In genomic region chr1:93179886-93180722, GRCh38 we compare ENCODE assay signal across 8 cellular contexts. TPM values are rescaled to one million over a fixed set of nuclear protein-coding genes. Genes with fewer than 3 reads are reported as not detected.
DNase-seq lines count a peak whose midpoint lies in the region; ATAC-seq lines count a peak whose summit lies in the region.

Gene TMED5, minus strand, starts transcription at chr1:93180413. Its CDS starts 171 bp downstream, at chr1:93180242.

- H3K4me1 ChIP-seq in CD4-positive, CD25-positive, alpha-beta regulatory T cell (ENCODE audit: control insufficient read depth, insufficient read depth, low read length, poor library complexity, severe bottlenecking): peaks cover 36% of the 10 kb centered on the region

- H3K27me3 ChIP-seq in CD4-positive, CD25-positive, alpha-beta regulatory T cell (ENCODE audit: control insufficient read depth, insufficient read depth, low read length): no peaks in the 10 kb centered on the region

- peak within 1 kb of the TSS; percentile 97 for H3K4me3 ChIP-seq in CD4-positive, CD25-positive, alpha-beta regulatory T cell (ENCODE audit: low read depth, low read length)

- H3K27ac Mint-ChIP-seq in CD4-positive, CD25-positive, alpha-beta regulatory T cell: peak within 1 kb of the TSS; percentile 95 to 96 (median 96)
- peak within 1 kb of the TSS; percentile 100 for H3K27ac Mint-ChIP-seq in dendritic cell treated with granulocyte-macrophage colony-stimulating factor and Interleukin-4, amounts not matched to agents 40 ng/mL and 50 ng/mL, for 4 days

- H3K36me3 ChIP-seq in CD4-positive, CD25-positive, alpha-beta regulatory T cell (ENCODE audit: control insufficient read depth, insufficient read depth, low read length): peaks cover 12% of the 10 kb centered on the region

- H3K27me3 Mint-ChIP-seq in CD4-positive, CD25-positive, alpha-beta regulatory T cell: peaks cover 4% of the 10 kb centered on the region
- no peaks in the 10 kb centered on the region for H3K27me3 Mint-ChIP-seq in dendritic cell treated with granulocyte-macrophage colony-stimulating factor and Interleukin-4, amounts not matched to agents 40 ng/mL and 50 ng/mL, for 4 days

- H3K4me1 Mint-ChIP-seq in CD4-positive, CD25-positive, alpha-beta regulatory T cell: peaks cover 32 to 59% (median 43%) of the 10 kb centered on the region in 4 donors
- H3K4me1 Mint-ChIP-seq in dendritic cell treated with granulocyte-macrophage colony-stimulating factor and Interleukin-4, amounts not matched to agents 40 ng/mL and 50 ng/mL, for 4 days (ENCODE audit: low read depth): peaks cover 47% of the 10 kb centered on the region

- H3K9me3 ChIP-seq in CD4-positive, CD25-positive, alpha-beta regulatory T cell (ENCODE audit: control insufficient read depth in 2 of 2, low read length in 2 of 2): no peaks in the 10 kb centered on the region

- peak within 1 kb of the TSS; percentile 92 to 99 (median 93) for H3K4me3 Mint-ChIP-seq in CD4-positive, CD25-positive, alpha-beta regulatory T cell
- H3K4me3 Mint-ChIP-seq in dendritic cell treated with granulocyte-macrophage colony-stimulating factor and Interleukin-4, amounts not matched to agents 40 ng/mL and 50 ng/mL, for 4 days: peak within 1 kb of the TSS; percentile 95

- ATAC-seq in CD4-positive, CD25-positive, alpha-beta regulatory T cell (ENCODE audit: low read depth in 2 of 2): peak; percentile 83 to 87
- ATAC-seq in GM19395 (IDR thresholded peaks at IDR 0.05; ENCODE audit: unreplicated experiment): peak; percentile 86
- peak; percentile 76 for ATAC-seq in HG03565 (IDR thresholded peaks at IDR 0.05; ENCODE audit: unreplicated experiment)
- ATAC-seq in left lobe of liver: peak; percentile 92

- no peaks in the 10 kb centered on the region for H3K9me3 Mint-ChIP-seq in CD4-positive, CD25-positive, alpha-beta regulatory T cell
- no peaks in the 10 kb centered on the region for H3K9me3 Mint-ChIP-seq in dendritic cell treated with granulocyte-macrophage colony-stimulating factor and Interleukin-4, amounts not matched to agents 40 ng/mL and 50 ng/mL, for 4 days

- peak; percentile 95 to 98 (median 97) for DNase-seq in CD4-positive, CD25-positive, alpha-beta regulatory T cell
- DNase-seq in NCI-H748 treated with DMSO at 0.1 percent for 48 hours (lab: John Stamatoyannopoulos, UW) (peak; percentile 83), left lobe of liver (ENCODE audit: low spot score) (peak; percentile 98)
- peak; percentile 86 to 95 for DNase-seq in activated CD4-positive, alpha-beta T cell treated with anti-CD3 and anti-CD28 coated beads, Interleukin-2, amount 50 U/mL, for 24 hours (ENCODE audit: low read depth in 1 of 2, low spot score in 1 of 2)
- peak; percentile 92 for DNase-seq in stimulated activated CD4-positive, alpha-beta T cell treated with anti-CD3 and anti-CD28 coated beads, Interleukin-2, amount 100 ng/mL, for 4 hours (ENCODE audit: low read depth)

- peaks cover 10% of the 10 kb centered on the region for H3K36me3 Mint-ChIP-seq in CD4-positive, CD25-positive, alpha-beta regulatory T cell
- peaks cover 37% of the 10 kb centered on the region for H3K36me3 Mint-ChIP-seq in dendritic cell treated with granulocyte-macrophage colony-stimulating factor and Interleukin-4, amounts not matched to agents 40 ng/mL and 50 ng/mL, for 4 days (ENCODE audit: low read depth)

- intact Hi-C loops in dendritic cell treated with granulocyte-macrophage colony-stimulating factor and Interleukin-4, amounts not matched to agents 40 ng/mL and 50 ng/mL, for 4 days (cut with micrococcal nuclease): loop anchor here (1.0 to 5.0 kb wide), 2 partner anchors 101 to 167 kb away; partner anchors contain the start of genes DR1 and MTF2

- H3K27ac ChIP-seq in CD4-positive, CD25-positive, alpha-beta regulatory T cell (ENCODE audit: insufficient read depth, low read length, poor library complexity, severe bottlenecking): peak within 1 kb of the TSS; percentile 99

RNA-seq across cellular contexts. Expression of gene TMED5, which starts in this region (rescaled TPM):
- total RNA-seq in CD4-positive, CD25-positive, alpha-beta regulatory T cell: 52.4 TPM
- polyA plus RNA-seq in CD4-positive, CD25-positive, alpha-beta regulatory T cell: 10 to 100 TPM; 30.6 to 38.4 (median 33.2) TPM
- total RNA-seq in left lobe of liver: 68.5 TPM

Comparison
In these comparisons a context has a peak if more than half of its experiments do, and no peak if none do; other contexts are left out.
1. Peak in every context shown above with its lines: DNase-seq, ATAC-seq, H3K4me3 ChIP-seq and H3K27ac ChIP-seq.